ENCODE assay signal across 8 cellular contexts in genomic region chr3:125140817-125141595, GRCh38.
A peak's percentile ranks its signal among the peaks of the same experiment; 100 is the strongest.
DNase-seq lines count a peak whose midpoint lies in the region; ATAC-seq, FAIRE-seq and TF ChIP-seq lines count a peak whose summit lies in the region.

No MANE protein-coding gene starts in this region.

- peak overlapping the region; percentile 72 for H3K9ac ChIP-seq in NT2/D1 (ENCODE audit: insufficient read length, low read depth)
- peak overlapping the region; percentile 1; the same call in 1 of the 2 replicates for H3K9ac ChIP-seq in iPS-20b (ENCODE audit: low read depth, low read length)

- H3K4me3 ChIP-seq in ACC112 (ENCODE audit: low read depth, low read length) (no peak overlapping the region; the same call in 1 of the 2 replicates), NT2/D1 (ENCODE audit: insufficient read length, low read depth) (peak overlapping the region; percentile 41), iPS-20b (ENCODE audit: low read length) (peak overlapping the region; percentile 55; the same call in 1 of the 2 replicates), vagina (peak overlapping the region; percentile 43)

- no peaks in the 10 kb centered on the region for H3K79me2 ChIP-seq in ACC112 (ENCODE audit: control insufficient read depth, insufficient read depth, low read length, unreplicated experiment)

- no peak for TF ChIP-seq CTCF in vagina (IDR thresholded peaks at IDR 0.05)
- TF ChIP-seq CTCF in D721Med (IDR thresholded peaks at IDR 0.05; ENCODE audit: insufficient read depth, missing control alignments), result no peak

- H3K4me1 ChIP-seq in ACC112 (ENCODE audit: control insufficient read depth, insufficient read depth, low read length, unreplicated experiment) (peaks cover 72% of the 10 kb centered on the region), NT2/D1 (ENCODE audit: insufficient read depth, insufficient read length) (peaks cover 24% of the 10 kb centered on the region), iPS-20b (ENCODE audit: insufficient read depth, low read length) (peaks cover 40% of the 10 kb centered on the region), vagina (peaks cover 63% of the 10 kb centered on the region)

- intact Hi-C loops in vagina (cut with DNase I), result no loop called here

- H3K9me3 ChIP-seq in NT2/D1 (ENCODE audit: insufficient read depth, low read length) (no peaks in the 10 kb centered on the region), iPS-20b (ENCODE audit: insufficient read depth, low read depth, low read length) (no peaks in the 10 kb centered on the region), vagina (no peaks in the 10 kb centered on the region)

- no peak for FAIRE-seq in D721Med (lab: Jason Lieb, UNC)

- H3K36me3 ChIP-seq in ACC112 (ENCODE audit: insufficient read depth, low read length), result no peaks in the 10 kb centered on the region
- no peaks in the 10 kb centered on the region for H3K36me3 ChIP-seq in NT2/D1 (ENCODE audit: insufficient read depth, insufficient read length, low read length)
- no peaks in the 10 kb centered on the region for H3K36me3 ChIP-seq in iPS-20b (ENCODE audit: insufficient read depth, low read depth, low read length)
- H3K36me3 ChIP-seq in vagina, result no peaks in the 10 kb centered on the region

- TF ChIP-seq POLR2A in vagina (IDR thresholded peaks at IDR 0.05), result no peak

- peak; percentile 2 for ATAC-seq in GM21381 (IDR thresholded peaks at IDR 0.05; ENCODE audit: unreplicated experiment)

- DNase-seq in NT2/D1 (ENCODE audit: low read depth, low spot score) (no peak), vagina (ENCODE audit: extremely low spot score in 2 of 2) (no peak), D721Med (ENCODE audit: insufficient read length, low spot score) (no peak), NCI-H1436 treated with DMSO at 0.1 percent for 48 hours (lab: John Stamatoyannopoulos, UW) (no peak), hippocampal formation (lab: John Stamatoyannopoulos, UW) (no peak)

- no peak overlapping the region for H2AFZ ChIP-seq in ACC112 (ENCODE audit: low read length, unreplicated experiment)

- H3K27me3 ChIP-seq in ACC112 (ENCODE audit: insufficient read depth, low read length) (no peaks in the 10 kb centered on the region), NT2/D1 (ENCODE audit: insufficient read depth, insufficient read length) (no peaks in the 10 kb centered on the region), iPS-20b (ENCODE audit: insufficient read depth, low read length) (peaks cover 37% of the 10 kb centered on the region), vagina (no peaks in the 10 kb centered on the region)

- H3K27ac ChIP-seq in ACC112 (ENCODE audit: low read depth, low read length) (peak overlapping the region; percentile 75), iPS-20b (ENCODE audit: low read length) (no peak overlapping the region), vagina (peak overlapping the region; percentile 80)
